In the genomic region with DNA sequence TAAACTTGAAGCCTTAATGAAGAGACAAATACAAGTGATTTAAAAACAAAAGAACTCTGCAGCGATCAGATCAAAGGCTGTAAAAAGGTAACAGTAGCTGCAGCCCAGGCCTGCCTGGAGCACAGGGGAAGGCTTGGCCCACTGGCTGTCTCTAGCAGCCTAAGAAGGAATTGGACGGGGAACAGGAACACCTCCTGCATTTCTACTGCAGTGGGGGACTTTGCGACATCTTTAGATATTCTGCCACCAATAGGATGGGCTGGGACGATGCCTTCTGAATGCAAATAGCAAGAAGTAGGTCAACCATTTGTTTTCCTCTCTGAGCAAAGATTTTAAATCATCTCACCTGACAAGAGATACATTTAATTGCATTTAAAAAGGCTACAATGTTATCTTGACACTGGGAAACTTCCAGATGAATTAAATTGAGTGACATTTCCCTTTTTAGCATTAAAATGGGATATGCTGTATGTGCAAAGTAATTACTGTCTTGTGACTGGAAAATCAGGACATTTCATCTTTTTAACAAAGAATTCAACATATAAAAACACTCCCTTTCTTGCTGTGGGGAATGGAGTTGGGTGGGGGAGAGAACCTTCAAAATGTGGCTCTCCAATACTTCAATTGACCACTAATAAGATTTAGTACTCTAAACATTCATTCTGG, we compare ENCODE assay signal across 23 cellular contexts.
DNase-seq lines count a peak whose midpoint lies in the region; ATAC-seq and TF ChIP-seq lines count a peak whose summit lies in the region.
"Had no signal": no experiment of that assay in that cellular context is flagged by ENCODE, and none has a peak within 500 bp of the region (broad histone marks: within the 10 kb centered on the region; RNA-seq: fewer than 3 reads in every experiment).

No MANE protein-coding gene starts in this region.

- H3K4me1 ChIP-seq in endodermal cell (ENCODE audit: control insufficient read depth, insufficient read depth, low read length) (peaks cover 5% of the 10 kb centered on the region), gastrocnemius medialis (no peaks in the 10 kb centered on the region)
- H3K4me1 ChIP-seq: heart left ventricle had no signal

- CTCF ChIA-PET in activated CD8-positive, alpha-beta T cell treated with anti-CD3 and anti-CD28 coated beads for 36 hours (lab: Charles Lee): no interaction called here
- CTCF ChIA-PET in activated CD8-positive, alpha-beta T cell treated with anti-CD3 and anti-CD28 coated beads, Interleukin-2, amount 10 ng/mL, durations not matched to agents 7 days and 5 days (lab: Charles Lee): no interaction called here
- CTCF ChIA-PET in WTC11 (lab: Charles Lee): no interaction called here

- H3K4me3 ChIP-seq in endodermal cell (ENCODE audit: low read length) (no peak overlapping the region), gastrocnemius medialis (no peak overlapping the region)
- H3K4me3 ChIP-seq: heart left ventricle, skin epidermis had no signal

- H3K27me3 Mint-ChIP-seq in activated CD8-positive, alpha-beta T cell treated with anti-CD3 and anti-CD28 coated beads for 36 hours: no peaks in the 10 kb centered on the region
- no peaks in the 10 kb centered on the region for H3K27me3 Mint-ChIP-seq in activated CD8-positive, alpha-beta T cell treated with anti-CD3 and anti-CD28 coated beads, Interleukin-2, amount 10 ng/mL, durations not matched to agents 7 days and 5 days (ENCODE audit: low read depth)
- H3K27me3 Mint-ChIP-seq in WTC11 (ENCODE audit: low read depth): no peaks in the 10 kb centered on the region
- no peaks in the 10 kb centered on the region for H3K27me3 Mint-ChIP-seq in endodermal cell (ENCODE audit: insufficient read depth)
- H3K27me3 Mint-ChIP-seq: type B pancreatic cell had no signal

- H3K9me3 Mint-ChIP-seq in activated CD8-positive, alpha-beta T cell treated with anti-CD3 and anti-CD28 coated beads for 36 hours: no peaks in the 10 kb centered on the region
- no peaks in the 10 kb centered on the region for H3K9me3 Mint-ChIP-seq in activated CD8-positive, alpha-beta T cell treated with anti-CD3 and anti-CD28 coated beads, Interleukin-2, amount 10 ng/mL, durations not matched to agents 7 days and 5 days (ENCODE audit: insufficient read depth)
- H3K9me3 Mint-ChIP-seq in WTC11 (no peaks in the 10 kb centered on the region), endodermal cell (peaks cover 56% of the 10 kb centered on the region)
- H3K9me3 Mint-ChIP-seq: activated T-cell treated with anti-CD3 and anti-CD28 coated beads, Interleukin-2, amount 50 U/mL, for 24 hours; type B pancreatic cell had no signal

- no peak overlapping the region for H3K9ac ChIP-seq in endodermal cell (ENCODE audit: extremely low read depth, low read length, poor library complexity, severe bottlenecking)

- no peak for TF ChIP-seq CTCF in activated CD8-positive, alpha-beta T cell treated with anti-CD3 and anti-CD28 coated beads for 36 hours (IDR thresholded peaks at IDR 0.05)
- TF ChIP-seq CTCF in WTC11 (IDR thresholded peaks at IDR 0.05): no peak
- no peak for TF ChIP-seq CTCF in endodermal cell (conservative IDR thresholded peaks at IDR 0.05)
- no peak for TF ChIP-seq CTCF in gastrocnemius medialis (IDR thresholded peaks at IDR 0.05 in 4 of 5, conservative IDR thresholded peaks at IDR 0.05 in 1 of 5)

- H3K4me1 Mint-ChIP-seq in activated CD8-positive, alpha-beta T cell treated with anti-CD3 and anti-CD28 coated beads for 36 hours (ENCODE audit: low read depth): peaks cover 48% of the 10 kb centered on the region
- H3K4me1 Mint-ChIP-seq in activated CD8-positive, alpha-beta T cell treated with anti-CD3 and anti-CD28 coated beads, Interleukin-2, amount 10 ng/mL, durations not matched to agents 7 days and 5 days (ENCODE audit: low read depth): peaks cover 48% of the 10 kb centered on the region
- H3K4me1 Mint-ChIP-seq in WTC11: peaks cover 42% of the 10 kb centered on the region
- peaks cover 23% of the 10 kb centered on the region for H3K4me1 Mint-ChIP-seq in endodermal cell

- no peak for ATAC-seq in activated CD8-positive, alpha-beta T cell treated with anti-CD3 and anti-CD28 coated beads for 36 hours
- no peak for ATAC-seq in activated CD8-positive, alpha-beta T cell treated with anti-CD3 and anti-CD28 coated beads, Interleukin-2, amount 10 ng/mL, durations not matched to agents 7 days and 5 days
- ATAC-seq in WTC11 (peak; percentile 58; the same call in 1 of the 2 replicates), gastrocnemius medialis (no peak), GM19395 (IDR thresholded peaks at IDR 0.05; ENCODE audit: unreplicated experiment) (no peak)
- ATAC-seq: heart left ventricle, left cardiac atrium, Right ventricle myocardium inferior had no signal

- H3K36me3 ChIP-seq in endodermal cell (ENCODE audit: control insufficient read depth, insufficient read depth, low read length): peaks cover 6% of the 10 kb centered on the region
- no peaks in the 10 kb centered on the region for H3K36me3 ChIP-seq in gastrocnemius medialis

- DNase-seq in activated CD8-positive, alpha-beta T cell treated with anti-CD3 and anti-CD28 coated beads for 36 hours: no peak
- DNase-seq in activated CD8-positive, alpha-beta T cell treated with anti-CD3 and anti-CD28 coated beads, Interleukin-2, amount 10 ng/mL, durations not matched to agents 7 days and 5 days: no peak
- no peak for DNase-seq in WTC11 (ENCODE audit: low spot score)
- DNase-seq in endodermal cell: no peak
- DNase-seq in gastrocnemius medialis: no peak
- no peak for DNase-seq in stimulated activated CD4-positive, alpha-beta T cell treated with anti-CD3 and anti-CD28 coated beads, Interleukin-15, amount 100 ng/mL, for 24 hours
- DNase-seq: activated naive CD4-positive, alpha-beta T cell; central memory CD4-positive, alpha-beta T cell; DMS79; erythroblast; heart left ventricle; left cardiac atrium; NCI-H1092 treated with DMSO at 0.1 percent for 48 hours; NCI-H1930; NCI-H446; OCI-M1 had no signal

- in situ Hi-C loops in gastrocnemius medialis (cut with MboI; ENCODE audit: low sequenced_read_pairs in 4 of 4): no loop called here

- no peak overlapping the region for H3K4me3 Mint-ChIP-seq in activated CD8-positive, alpha-beta T cell treated with anti-CD3 and anti-CD28 coated beads for 36 hours
- H3K4me3 Mint-ChIP-seq in activated CD8-positive, alpha-beta T cell treated with anti-CD3 and anti-CD28 coated beads, Interleukin-2, amount 10 ng/mL, durations not matched to agents 7 days and 5 days: no peak overlapping the region
- H3K4me3 Mint-ChIP-seq in WTC11 (no peak overlapping the region), endodermal cell (no peak overlapping the region)
- H3K4me3 Mint-ChIP-seq: activated T-cell treated with anti-CD3 and anti-CD28 coated beads, Interleukin-2, amount 50 U/mL, for 24 hours; type B pancreatic cell had no signal

- H3K27ac ChIP-seq in endodermal cell (ENCODE audit: low read depth, low read length): no peak overlapping the region
- peak overlapping the region; percentile 38 for H3K27ac ChIP-seq in temporal lobe (ENCODE audit: low read depth, low read length)
- H3K27ac ChIP-seq in gastrocnemius medialis: no peak overlapping the region
- H3K27ac ChIP-seq: heart left ventricle, HL-60 had no signal

- H3K9me3 ChIP-seq in endodermal cell (ENCODE audit: control insufficient read depth, low read length): no peaks in the 10 kb centered on the region
- H3K9me3 ChIP-seq in gastrocnemius medialis: no peaks in the 10 kb centered on the region
- H3K9me3 ChIP-seq: heart left ventricle had no signal

- H3K36me3 Mint-ChIP-seq in activated CD8-positive, alpha-beta T cell treated with anti-CD3 and anti-CD28 coated beads for 36 hours (ENCODE audit: low read depth): peaks cover 6% of the 10 kb centered on the region
- peaks cover 19% of the 10 kb centered on the region for H3K36me3 Mint-ChIP-seq in activated CD8-positive, alpha-beta T cell treated with anti-CD3 and anti-CD28 coated beads, Interleukin-2, amount 10 ng/mL, durations not matched to agents 7 days and 5 days (ENCODE audit: low read depth)
- H3K36me3 Mint-ChIP-seq in WTC11 (no peaks in the 10 kb centered on the region), endodermal cell (ENCODE audit: low read depth) (peaks cover 9% of the 10 kb centered on the region)
- H3K36me3 Mint-ChIP-seq: type B pancreatic cell had no signal

- no peak for TF ChIP-seq POLR2A in gastrocnemius medialis (IDR thresholded peaks at IDR 0.05)

- H3K27ac Mint-ChIP-seq in activated CD8-positive, alpha-beta T cell treated with anti-CD3 and anti-CD28 coated beads for 36 hours: peak overlapping the region; percentile 76
- no peak overlapping the region for H3K27ac Mint-ChIP-seq in activated CD8-positive, alpha-beta T cell treated with anti-CD3 and anti-CD28 coated beads, Interleukin-2, amount 10 ng/mL, durations not matched to agents 7 days and 5 days
- H3K27ac Mint-ChIP-seq in WTC11 (peak overlapping the region; percentile 58; the same call in 1 of the 2 replicates), endodermal cell (peak overlapping the region; percentile 73)
- H3K27ac Mint-ChIP-seq: type B pancreatic cell had no signal

- POLR2A ChIA-PET in activated CD8-positive, alpha-beta T cell treated with anti-CD3 and anti-CD28 coated beads for 36 hours (lab: Charles Lee): interaction anchor here (0.6 to 0.7 kb wide), 2 partner anchors 951 to 1002 kb away, joined by 3 read pairs; no protein-coding TSS in a partner anchor
- POLR2A ChIA-PET in activated CD8-positive, alpha-beta T cell treated with anti-CD3 and anti-CD28 coated beads, Interleukin-2, amount 10 ng/mL, durations not matched to agents 7 days and 5 days (lab: Charles Lee): no interaction called here
- POLR2A ChIA-PET in WTC11 (lab: Charles Lee): no interaction called here

- no peaks in the 10 kb centered on the region for H3K27me3 ChIP-seq in endodermal cell (ENCODE audit: control insufficient read depth, insufficient read depth, low read length, poor library complexity, severe bottlenecking)
- no peaks in the 10 kb centered on the region for H3K27me3 ChIP-seq in gastrocnemius medialis

- intact Hi-C loops in activated CD8-positive, alpha-beta T cell treated with anti-CD3 and anti-CD28 coated beads for 36 hours (cut with micrococcal nuclease): no loop called here
- intact Hi-C loops in gastrocnemius medialis (cut with DNase I; ENCODE audit: low total_unique reads): no loop called here

- WGBS in endodermal cell (ENCODE audit: insufficient coverage in 1 of 2, insufficient read length in 1 of 2), 2 experiments: 44 to 50% methylated on average over 1 to 4 of the region's 4 CpGs

TF ChIP-seq in WTC11, 78 proteins besides CTCF, POLR2A, EP300 and RAD21 (continues in another document):
- TF ChIP-seq JAZF1 (CRISPR knock-in tag; IDR thresholded peaks at IDR 0.05) (no peak), ZNF423 (CRISPR knock-in tag; IDR thresholded peaks at IDR 0.05) (no peak), GTF2I (CRISPR knock-in tag; conservative IDR thresholded peaks at IDR 0.05) (no peak), SOX15 (CRISPR knock-in tag; IDR thresholded peaks at IDR 0.05) (no peak), HMGA2 (CRISPR knock-in tag; IDR thresholded peaks at IDR 0.05) (no peak), KAT7 (CRISPR knock-in tag; IDR thresholded peaks at IDR 0.05; ENCODE audit: borderline replicate concordance) (no peak)
